In the genomic region with DNA sequence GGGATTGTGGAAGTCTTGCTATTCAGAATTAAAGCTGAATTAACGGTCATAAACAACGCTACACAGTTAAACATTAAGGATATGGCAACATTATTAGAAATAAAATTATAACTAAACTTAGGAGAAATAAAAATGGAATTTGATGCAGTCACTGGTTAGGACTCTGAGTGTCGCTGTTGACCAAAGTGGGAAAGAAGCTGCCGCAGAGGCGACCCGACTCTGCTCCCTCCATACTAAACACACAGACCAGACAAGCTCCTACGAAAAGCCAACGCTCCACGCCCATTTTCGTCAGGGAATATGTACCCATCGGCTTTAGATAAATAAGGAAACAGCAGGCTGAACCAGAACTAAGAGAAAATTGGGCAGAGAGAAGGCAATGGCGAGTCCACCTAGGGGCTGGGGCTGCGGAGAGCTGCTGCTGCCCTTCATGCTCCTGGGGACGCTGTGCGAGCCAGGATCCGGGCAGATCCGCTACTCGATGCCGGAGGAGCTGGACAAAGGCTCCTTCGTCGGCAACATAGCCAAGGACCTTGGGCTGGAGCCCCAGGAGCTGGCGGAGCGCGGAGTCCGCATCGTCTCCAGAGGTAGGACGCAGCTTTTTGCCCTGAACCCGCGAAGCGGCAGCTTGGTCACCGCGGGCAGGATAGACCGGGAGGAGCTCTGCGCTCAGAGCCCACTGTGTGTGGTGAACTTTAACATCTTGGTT, we compare ENCODE assay signal across 14 cellular contexts. TPM values are rescaled to one million over a fixed set of nuclear protein-coding genes. Genes with fewer than 3 reads are reported as not detected.
A peak's percentile ranks its signal among the peaks of the same experiment; 100 is the strongest.
DNase-seq lines count a peak whose midpoint lies in the region; ATAC-seq and TF ChIP-seq lines count a peak whose summit lies in the region.
"Had no signal": no experiment of that assay in that cellular context is flagged by ENCODE, and none has a peak within 500 bp of the region (broad histone marks: within the 10 kb centered on the region; RNA-seq: fewer than 3 reads in every experiment).

A gene (plus strand): TSS at position 211 of the 709 bp plus-strand sequence. CDS start 169 bp downstream, at position 380.

- H3K36me3 Mint-ChIP-seq in chondrocyte (ENCODE audit: low read depth), result peaks cover 12% of the 10 kb centered on the region

- no peak for ATAC-seq in HG03378 (IDR thresholded peaks at IDR 0.05; ENCODE audit: unreplicated experiment)
- ATAC-seq: effector memory CD8-positive, alpha-beta T cell had no signal

- no peak for TF ChIP-seq EP300 in stomach (IDR thresholded peaks at IDR 0.05)

- peak; percentile 44 for DNase-seq in AG08396 (ENCODE audit: low spot score)
- no peak for DNase-seq in HL-60 (ENCODE audit: low read depth in 1 of 2, low spot score in 1 of 2)
- DNase-seq in coronary artery (ENCODE audit: low spot score), result no peak
- no peak for DNase-seq in osteoblast (ENCODE audit: insufficient read length, low spot score, missing footprints)
- no peak for DNase-seq in chondrocyte (ENCODE audit: low spot score)
- DNase-seq in stimulated activated CD4-positive, alpha-beta T cell treated with anti-CD3 and anti-CD28 coated beads, Interleukin-12 subunit alpha, Interleukin-12 subunit beta, amount 100 ng/mL, for 4 hours, result no peak
- no peak for DNase-seq in stomach
- DNase-seq: activated CD4-positive, alpha-beta T cell treated with anti-CD3 and anti-CD28 coated beads for 4 hours; activated naive CD4-positive, alpha-beta T cell treated with Interleukin-2 at 50 U/mL for 16 hours; effector memory CD8-positive, alpha-beta T cell; NCI-H1694 treated with DMSO at 0.1 percent for 48 hours; NK-92 treated with Interleukin-12 subunit alpha and Interleukin-12 subunit beta, amount 100 ng/mL, for 24 hours had no signal

- no peaks in the 10 kb centered on the region for H3K79me2 ChIP-seq in osteoblast (ENCODE audit: insufficient read depth, low read length)

- H3K4me3 ChIP-seq in HL-60 (replicated peaks; ENCODE audit: insufficient read depth, low read length) (peak within 1 kb of the TSS; percentile 16), coronary artery (peak within 1 kb of the TSS; percentile 19), osteoblast (ENCODE audit: insufficient read depth, low read length) (peak within 1 kb of the TSS; percentile 53), stomach (no peak within 1 kb of the TSS)
- H3K4me3 ChIP-seq: smooth muscle cell had no signal

- H3K27ac Mint-ChIP-seq in chondrocyte (ENCODE audit: unreplicated experiment), result no peak within 1 kb of the TSS
- H3K27ac Mint-ChIP-seq: effector memory CD8-positive, alpha-beta T cell had no signal

- intact Hi-C loops in stomach (cut with DNase I; ENCODE audit: low total_unique reads), result no loop called here

- H3K4me1 Mint-ChIP-seq in chondrocyte (ENCODE audit: low read depth), result no peaks in the 10 kb centered on the region

- H3K4me3 Mint-ChIP-seq in chondrocyte (ENCODE audit: unreplicated experiment), result no peak within 1 kb of the TSS
- H3K4me3 Mint-ChIP-seq: effector memory CD8-positive, alpha-beta T cell had no signal

- H3K9me3 Mint-ChIP-seq in chondrocyte (ENCODE audit: low read depth), result peaks cover 67% of the 10 kb centered on the region

- TF ChIP-seq CTCF in HL-60 (IDR thresholded peaks at IDR 0.05; ENCODE audit: insufficient read depth, low read length), result no peak
- no peak for TF ChIP-seq CTCF in coronary artery (IDR thresholded peaks at IDR 0.05)
- TF ChIP-seq CTCF in osteoblast (IDR thresholded peaks at IDR 0.05; ENCODE audit: extremely low read depth, low read depth, low read length), result peak; percentile 27
- TF ChIP-seq CTCF in chondrocyte (IDR thresholded peaks at IDR 0.05), result no peak
- TF ChIP-seq CTCF in stomach (IDR thresholded peaks at IDR 0.05), result no peak

- no peak within 1 kb of the TSS for H2AFZ ChIP-seq in osteoblast (ENCODE audit: low read length)

- no peaks in the 10 kb centered on the region for H3K27me3 Mint-ChIP-seq in chondrocyte (ENCODE audit: low read depth)

- H3K36me3 ChIP-seq in osteoblast (ENCODE audit: insufficient read depth, low read length) (no peaks in the 10 kb centered on the region), stomach (peaks cover 0 to 5% (median 0%) of the 10 kb centered on the region in 4 donors)

- H3K27ac ChIP-seq in HL-60 (replicated peaks), result no peak within 1 kb of the TSS
- H3K27ac ChIP-seq in coronary artery, result no peak within 1 kb of the TSS
- no peak within 1 kb of the TSS for H3K27ac ChIP-seq in osteoblast (ENCODE audit: low read depth, low read length)
- no peak within 1 kb of the TSS for H3K27ac ChIP-seq in stomach

- peak within 1 kb of the TSS; percentile 36 for H3K4me2 ChIP-seq in osteoblast (ENCODE audit: insufficient read depth, low read length)
- H3K4me2 ChIP-seq: smooth muscle cell had no signal

- no peak for TF ChIP-seq POLR2A in stomach (IDR thresholded peaks at IDR 0.05)

- 16 to 28% (median 19%) methylated on average over 32 to 34 of the region's 34 CpGs for WGBS in stomach, 5 donors

- H3K9me3 ChIP-seq in osteoblast (ENCODE audit: low read depth, low read length) (peaks cover 33% of the 10 kb centered on the region), stomach (peaks cover 61 to 100% (median 88%) of the 10 kb centered on the region in 4 donors)

- no peaks in the 10 kb centered on the region for H3K4me1 ChIP-seq in osteoblast (ENCODE audit: insufficient read depth, low read length)
- no peaks in the 10 kb centered on the region for H3K4me1 ChIP-seq in stomach

- no peaks in the 10 kb centered on the region for H4K20me1 ChIP-seq in osteoblast (ENCODE audit: insufficient read depth, low read length)

- H3K27me3 ChIP-seq in HL-60 (ENCODE audit: insufficient read depth, poor library complexity, severe bottlenecking), result no peaks in the 10 kb centered on the region
- H3K27me3 ChIP-seq in osteoblast (ENCODE audit: insufficient read depth, low read length), result peaks cover 64% of the 10 kb centered on the region
- H3K27me3 ChIP-seq in stomach, result peaks cover 5 to 79% (median 40%) of the 10 kb centered on the region in 3 donors

RNA-seq across cellular contexts. Expression of the gene that starts here (rescaled TPM):
- total RNA-seq in osteoblast, result 2.5 and 2.7 TPM in 2 replicates
- 0.15 to 0.48 TPM (median 0.27 TPM) in 3 replicates for total RNA-seq in chondrocyte
- 1 to 10 TPM in 4 of 5 donors, not detected in 1; 2.3 to 6.7 (median 3.6) TPM for total RNA-seq in stomach
- under 1 TPM in 1 of 3 donors, not detected in 2; 0.15 TPM for polyA plus RNA-seq in stomach
- polyA plus RNA-seq: smooth muscle cell had no signal

Comparison
In these comparisons a context has a peak if more than half of its experiments do, and no peak if none do; other contexts are left out.
1. H3K4me3 ChIP-seq: peak in HL-60 (single experiment), coronary artery (single experiment) and osteoblast (single experiment); none in stomach (0 of 4).